ENCODE assay signal across 24 cellular contexts in genomic region chr14:36129181-36129580, GRCh38. TPM values are rescaled to one million over a fixed set of nuclear protein-coding genes. Genes with fewer than 3 reads are reported as not detected.
DNase-seq lines count a peak whose midpoint lies in the region; ATAC-seq and TF ChIP-seq lines count a peak whose summit lies in the region.
"Had no signal": no experiment of that assay in that cellular context is flagged by ENCODE, and none has a peak within 500 bp of the region (broad histone marks: within the 10 kb centered on the region; RNA-seq: fewer than 3 reads in every experiment).

No MANE protein-coding gene starts in this region.

- 0 out of 2 replicates have a peak, but pooled peaks cover 7% of the 10 kb centered on the region for H3K9me3 ChIP-seq in HUES64 (ENCODE audit: insufficient read depth, low read depth, low read length)
- H3K9me3 ChIP-seq: gastrocnemius medialis, tibial artery had no signal

- POLR2A ChIA-PET in RWPE1 (lab: Yijun Ruan, JAX; ENCODE audit: low non-redundant PET) = no interaction called here

- peaks cover 10% of the 10 kb centered on the region for H3K4me1 Mint-ChIP-seq in GM23338
- H3K4me1 Mint-ChIP-seq: activated naive CD4-positive, alpha-beta T cell treated with anti-CD3 and anti-CD28 coated beads, Interleukin-2, amount 50 U/mL, for 24 hours had no signal

- H3K27me3 Mint-ChIP-seq in GM23338 (ENCODE audit: insufficient read depth, low read depth, poor library complexity) = peaks cover 3% of the 10 kb centered on the region

- no peak overlapping the region for H3K4me3 Mint-ChIP-seq in GM23338
- H3K4me3 Mint-ChIP-seq: activated naive CD4-positive, alpha-beta T cell treated with anti-CD3 and anti-CD28 coated beads, Interleukin-2, amount 50 U/mL, for 24 hours had no signal

- DNase-seq in GM23338 (ENCODE audit: low spot score) (peak; percentile 68), RWPE1 (ENCODE audit: low spot score) (peak; percentile 37), iPS-NIHi7 (ENCODE audit: extremely low spot score) (peak; percentile 58), RPMI8226 (no peak), NCI-H2227 treated with DMSO at 0.1 percent for 48 hours (lab: John Stamatoyannopoulos, UW) (no peak)
- no peak for DNase-seq in activated CD8-positive, alpha-beta memory T cell treated with anti-CD3 and anti-CD28 coated beads for 24 hours
- DNase-seq: activated CD4-positive, CD25-positive, alpha-beta regulatory T cell treated with anti-CD3 and anti-CD28 coated beads, Interleukin-2, amount 50 U/mL, for 72 hours; AML-193; caudate nucleus; effector memory CD4-positive, alpha-beta T cell; gastrocnemius medialis; GM23248; IMR-90; NCI-H1092 treated with DMSO at 0.1 percent for 48 hours; NCI-H82; tibial artery had no signal

- H3K9ac ChIP-seq in HUES64 (ENCODE audit: low read depth, low read length) = no peak overlapping the region
- H3K9ac ChIP-seq: GM23248 had no signal

- H3K27ac ChIP-seq in GM23338 (ENCODE audit: low read depth) = peak overlapping the region; percentile 9; the same call in 1 of the 2 replicates
- H3K27ac ChIP-seq in HUES64 (ENCODE audit: low read depth, low read length) = peak overlapping the region; percentile 4; the same call in 1 of the 2 replicates
- H3K27ac ChIP-seq in RWPE1 = no peak overlapping the region
- H3K27ac ChIP-seq: gastrocnemius medialis, GM23248, tibial artery had no signal

- H3F3A ChIP-seq in GM23338 (replicated peaks; ENCODE audit: low read depth) = no peaks in the 10 kb centered on the region

- peak overlapping the region; percentile 85 for H3K27ac Mint-ChIP-seq in GM23338
- H3K27ac Mint-ChIP-seq: activated naive CD4-positive, alpha-beta T cell treated with anti-CD3 and anti-CD28 coated beads, Interleukin-2, amount 50 U/mL, for 24 hours had no signal

- H3K9me3 Mint-ChIP-seq in GM23338 = peaks cover 12% of the 10 kb centered on the region

- H3K4me1 ChIP-seq in GM23338 (ENCODE audit: insufficient read depth) (0 out of 2 replicates have a peak, but pooled peaks cover 6% of the 10 kb centered on the region), HUES64 (ENCODE audit: insufficient read depth, low read length) (peaks cover 17% of the 10 kb centered on the region)
- H3K4me1 ChIP-seq: gastrocnemius medialis, tibial artery had no signal

- H3K79me2 ChIP-seq in GM23338 (replicated peaks; ENCODE audit: insufficient read depth) = no peaks in the 10 kb centered on the region

- peaks cover 3% of the 10 kb centered on the region; the same call in 1 of the 2 replicates for H3K9me2 ChIP-seq in GM23338 (ENCODE audit: insufficient read depth)

- CTCF ChIA-PET in RWPE1 (lab: Yijun Ruan, JAX) = interaction anchor here (0.6 kb wide), 1 partner anchor 534 kb away, joined by 3 read pairs; no protein-coding TSS in a partner anchor

- H4K20me1 ChIP-seq in GM23338 (replicated peaks; ENCODE audit: insufficient read depth) = no peaks in the 10 kb centered on the region

- no peak for TF ChIP-seq CTCF in GM23338 (conservative IDR thresholded peaks at IDR 0.05; ENCODE audit: low read depth in 2 of 2)
- TF ChIP-seq CTCF in RWPE1 (conservative IDR thresholded peaks at IDR 0.05; ENCODE audit: low read depth) = no peak

- peak; percentile 96 for ATAC-seq in GM23338
- ATAC-seq in GM21381 (IDR thresholded peaks at IDR 0.05; ENCODE audit: unreplicated experiment) = no peak
- ATAC-seq: gastrocnemius medialis, Right ventricle myocardium inferior had no signal

- H3K36me3 ChIP-seq in GM23338 (ENCODE audit: insufficient read depth) (no peaks in the 10 kb centered on the region), HUES64 (ENCODE audit: insufficient read depth, low read length) (no peaks in the 10 kb centered on the region)
- H3K36me3 ChIP-seq: gastrocnemius medialis, tibial artery had no signal

- H3K4me2 ChIP-seq in GM23338 = no peak overlapping the region

- H3K27me3 ChIP-seq in GM23338 (ENCODE audit: insufficient read depth) (no peaks in the 10 kb centered on the region), HUES64 (ENCODE audit: insufficient read depth, low read length) (no peaks in the 10 kb centered on the region)
- H3K27me3 ChIP-seq: gastrocnemius medialis, tibial artery had no signal

- 84% methylated on average over 2 of the region's 2 CpGs for WGBS in HUES64

- H3K4me3 ChIP-seq in GM23338 (no peak overlapping the region), HUES64 (ENCODE audit: low read length) (no peak overlapping the region)
- H3K4me3 ChIP-seq: gastrocnemius medialis, GM23248, tibial artery had no signal

- H3K36me3 Mint-ChIP-seq in GM23338 (ENCODE audit: low read depth) = peaks cover 4% of the 10 kb centered on the region; the same call in 2 of the 3 replicates
- H3K36me3 Mint-ChIP-seq: activated naive CD4-positive, alpha-beta T cell treated with anti-CD3 and anti-CD28 coated beads, Interleukin-2, amount 50 U/mL, for 24 hours had no signal

- peak overlapping the region; percentile 1; the same call in 1 of the 2 replicates for H2AFZ ChIP-seq in GM23338
- H2AFZ ChIP-seq: GM23248 had no signal

TF ChIP-seq in GM23338, 12 proteins besides CTCF, POLR2A, EP300 and RAD21:
- TF ChIP-seq ZNF331 (CRISPR knock-in tag; IDR thresholded peaks at IDR 0.05; ENCODE audit: low read depth) (no peak), ZNF114 (CRISPR knock-in tag; IDR thresholded peaks at IDR 0.05) (no peak), ZNF462 (CRISPR knock-in tag; IDR thresholded peaks at IDR 0.05) (no peak), EZH2phosphoT487 (IDR thresholded peaks at IDR 0.05; ENCODE audit: unreplicated experiment) (no peak), CREB1 (CRISPR knock-in tag; IDR thresholded peaks at IDR 0.05; ENCODE audit: low read depth) (no peak)

RNA-seq across cellular contexts. Expression of gene PTCSC3, which starts 47.3 kb away (rescaled TPM):
- total RNA-seq in GM23338 (2014; rRNA removed; shearing (Covaris generic)) = not detected in 2 replicates
- polyA plus RNA-seq in GM23338 (2016; fragmentation: Nextera tagmentation; extraction: Ambion mirVana) = not detected in 2 replicates
- polyA plus RNA-seq in HUES64 (2013, experiment 1 of 2) = not detected
- polyA plus RNA-seq in HUES64 (2013, experiment 2 of 2) = not detected
- total RNA-seq: gastrocnemius medialis; GM23248; IMR-90; mucosa of gallbladder; osteoblast; Right ventricle myocardium inferior; skeletal muscle tissue; T-helper 1 cell treated with Interleukin-12 subunit alpha and Interleukin-12 subunit beta and Interleukin-4 antibody, amounts not matched to agents 30 ng/mL and 1 ng/mL, for 36 hours had no signal
- polyA plus RNA-seq: GM23248, IMR-90 had no signal

Comparison
In these comparisons a context has a peak if more than half of its experiments do, and no peak if none do; other contexts are left out.
1. DNase-seq: peak in GM23338 (single experiment), RWPE1 (single experiment) and iPS-NIHi7 (single experiment); none in RPMI8226 (single experiment), NCI-H2227 treated with DMSO at 0.1 percent for 48 hours (single experiment) and activated CD8-positive, alpha-beta memory T cell treated with anti-CD3 and anti-CD28 coated beads for 24 hours (single experiment).